Comparison of ENCODE assay signal across 19 cellular contexts in the genomic region with DNA sequence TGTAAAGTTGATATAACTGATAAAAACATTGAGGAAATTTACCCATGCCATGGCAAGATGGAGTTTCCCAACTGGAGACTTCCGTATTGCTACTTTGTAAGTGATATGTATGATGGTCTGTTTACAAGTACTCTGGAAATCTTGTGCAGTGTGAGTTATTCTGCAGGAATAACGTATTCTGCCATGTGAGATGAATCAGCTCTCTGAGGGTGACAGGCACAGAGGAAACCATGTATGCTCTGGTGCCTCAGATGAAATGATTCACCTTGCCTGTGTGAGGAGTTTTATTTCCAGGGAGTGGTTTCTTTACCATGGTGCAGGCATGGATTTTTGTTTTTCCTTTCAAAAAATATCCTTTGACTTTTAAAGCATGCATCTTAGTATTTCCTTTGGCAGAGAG. TPM values are rescaled to one million over a fixed set of nuclear protein-coding genes. Genes with fewer than 3 reads are reported as not detected.
DNase-seq lines count a peak whose midpoint lies in the region; ATAC-seq and TF ChIP-seq lines count a peak whose summit lies in the region.
"Had no signal": no experiment of that assay in that cellular context is flagged by ENCODE, and none has a peak within 500 bp of the region (broad histone marks: within the 10 kb centered on the region; RNA-seq: fewer than 3 reads in every experiment).

No MANE protein-coding gene starts in this region.

- H3K4me3 ChIP-seq in cardiac fibroblast (replicated peaks in 1 of 2; ENCODE audit: low read depth in 2 of 2, low read length in 2 of 2) (no peak overlapping the region), kidney epithelial cell (ENCODE audit: low read depth, low read length) (no peak overlapping the region)
- H3K4me3 ChIP-seq: A549, esophagus muscularis mucosa had no signal

- peak; percentile 52 for DNase-seq in ACHN
- DNase-seq in M059J (ENCODE audit: low read depth): peak; percentile 73
- peak; percentile 15 to 79 for DNase-seq in cardiac fibroblast (ENCODE audit: low read depth in 2 of 2)
- DNase-seq in kidney epithelial cell (ENCODE audit: low read depth): peak; percentile 58
- DNase-seq in NCI-H187 treated with DMSO at 0.1 percent for 48 hours (lab: John Stamatoyannopoulos, UW): no peak
- DNase-seq: activated CD4-positive, alpha-beta T cell treated with anti-CD3 and anti-CD28 coated beads, Interleukin-2, amount 50 U/mL, for 1 hour; activated naive CD8-positive, alpha-beta T cell treated with anti-CD3 and anti-CD28 coated beads, Interleukin-2, amount 50 U/mL, for 24 hours; activated T-cell treated with anti-CD3 and anti-CD28 coated beads, Interleukin-2, amount 50 U/mL, for 48 hours; Calu3; cortex of kidney; MV-4-11; NCI-H2171; retina had no signal

- no peak for TF ChIP-seq CTCF in cardiac fibroblast (IDR thresholded peaks at IDR 0.05; ENCODE audit: low read depth, low read length)
- no peak for TF ChIP-seq CTCF in kidney epithelial cell (IDR thresholded peaks at IDR 0.05; ENCODE audit: insufficient read depth, low read length, poor library complexity, severe bottlenecking)

- no peaks in the 10 kb centered on the region for H3K36me3 ChIP-seq in kidney epithelial cell (ENCODE audit: control insufficient read depth, insufficient read depth, low read length)
- H3K36me3 ChIP-seq: esophagus muscularis mucosa had no signal

- H3K27me3 ChIP-seq in kidney epithelial cell (ENCODE audit: control insufficient read depth, insufficient read depth, low read length): no peaks in the 10 kb centered on the region
- H3K27me3 ChIP-seq: esophagus muscularis mucosa had no signal

- no peak for ATAC-seq in HG03280 (IDR thresholded peaks at IDR 0.05; ENCODE audit: unreplicated experiment)
- no peak for ATAC-seq in GM18520 (IDR thresholded peaks at IDR 0.05; ENCODE audit: unreplicated experiment)
- ATAC-seq in GM21737 (IDR thresholded peaks at IDR 0.05; ENCODE audit: unreplicated experiment): no peak
- ATAC-seq: A549; activated naive CD8-positive, alpha-beta T cell treated with anti-CD3 and anti-CD28 coated beads, Interleukin-2, amount 50 U/mL, for 24 hours; Right ventricle myocardium inferior had no signal

- in situ Hi-C loops in ACHN (cut with HindIII; ENCODE audit: low pct_ligation_motif_present, low pct_unique_long_range_greater_than_20kb, low sequenced_read_pairs): no loop called here

RNA-seq across cellular contexts. Expression of a gene that starts 35.9 kb away (rescaled TPM):
- 20.4 and 27.3 TPM in 2 replicates for total RNA-seq in M059J (2014; rRNA removed; shearing (Covaris generic))
- 24.6 and 33.8 TPM in 2 replicates for total RNA-seq in kidney epithelial cell

RNA-seq across cellular contexts. Expression of a gene that starts 55.5 kb away (rescaled TPM):
- total RNA-seq in M059J (2014; rRNA removed; shearing (Covaris generic)): 75.3 and 103 TPM in 2 replicates
- 14.1 and 16.1 TPM in 2 replicates for total RNA-seq in kidney epithelial cell
